2 cellular contexts compared by ENCODE assay signal in the genomic region with DNA sequence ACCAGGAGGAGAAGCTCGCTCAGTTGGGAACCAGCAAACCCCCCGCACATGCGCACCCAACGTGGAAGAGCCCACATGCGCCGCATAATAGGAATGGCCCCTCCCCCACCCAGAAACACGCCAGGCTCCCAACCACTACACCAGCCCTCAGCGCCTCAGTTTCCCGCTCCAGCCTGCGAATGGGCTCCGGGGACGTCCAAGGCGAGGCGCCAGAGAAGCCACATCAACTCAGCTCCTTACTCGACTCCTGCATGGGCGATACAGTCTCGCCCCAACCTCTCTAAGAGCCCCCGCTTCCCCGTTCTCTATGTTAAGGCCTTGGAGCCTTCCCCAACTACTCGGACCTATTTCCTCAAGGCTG.
A peak's percentile ranks its signal among the peaks of the same experiment; 100 is the strongest.
TF ChIP-seq lines count a peak whose summit lies in the region.

No MANE protein-coding gene starts in this region.

TF ChIP-seq in HEK293T, 16 proteins besides CTCF, POLR2A, EP300 and RAD21 (continued from another document):
- no peak for TF ChIP-seq FOXM1 (IDR thresholded peaks at IDR 0.05; ENCODE audit: borderline replicate concordance)
- no peak for TF ChIP-seq SUZ12 (IDR thresholded peaks at IDR 0.05)
- TF ChIP-seq LEF1 (IDR thresholded peaks at IDR 0.05; ENCODE audit: borderline replicate concordance): no peak
- no peak for TF ChIP-seq TARDBP (IDR thresholded peaks at IDR 0.05)
- no peak for TF ChIP-seq FOXA1 (IDR thresholded peaks at IDR 0.05)

TF ChIP-seq in HepG2, 621 proteins besides CTCF, POLR2A, EP300 and RAD21 (continues in another document):
- TF ChIP-seq RCOR2 (CRISPR knock-in tag; IDR thresholded peaks at IDR 0.05): no peak
- no peak for TF ChIP-seq CEBPG (CRISPR knock-in tag; IDR thresholded peaks at IDR 0.05)
- TF ChIP-seq LCORL (IDR thresholded peaks at IDR 0.05): no peak
- TF ChIP-seq LCORL (CRISPR knock-in tag; IDR thresholded peaks at IDR 0.05): no peak
- TF ChIP-seq, protein P1, sequence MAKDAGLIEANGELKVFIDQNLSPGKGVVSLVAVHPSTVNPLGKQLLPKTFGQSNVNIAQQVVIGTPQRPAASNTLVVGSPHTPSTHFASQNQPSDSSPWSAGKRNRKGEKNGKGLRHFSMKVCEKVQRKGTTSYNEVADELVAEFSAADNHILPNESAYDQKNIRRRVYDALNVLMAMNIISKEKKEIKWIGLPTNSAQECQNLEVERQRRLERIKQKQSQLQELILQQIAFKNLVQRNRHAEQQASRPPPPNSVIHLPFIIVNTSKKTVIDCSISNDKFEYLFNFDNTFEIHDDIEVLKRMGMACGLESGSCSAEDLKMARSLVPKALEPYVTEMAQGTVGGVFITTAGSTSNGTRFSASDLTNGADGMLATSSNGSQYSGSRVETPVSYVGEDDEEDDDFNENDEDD (CRISPR knock-in tag; IDR thresholded peaks at IDR 0.05; ENCODE audit: borderline replicate concordance): no peak
- TF ChIP-seq RXRB (CRISPR knock-in tag; IDR thresholded peaks at IDR 0.05; ENCODE audit: borderline replicate concordance): no peak
- no peak for TF ChIP-seq GATAD1 (CRISPR knock-in tag; IDR thresholded peaks at IDR 0.05)
- TF ChIP-seq, protein P2, sequence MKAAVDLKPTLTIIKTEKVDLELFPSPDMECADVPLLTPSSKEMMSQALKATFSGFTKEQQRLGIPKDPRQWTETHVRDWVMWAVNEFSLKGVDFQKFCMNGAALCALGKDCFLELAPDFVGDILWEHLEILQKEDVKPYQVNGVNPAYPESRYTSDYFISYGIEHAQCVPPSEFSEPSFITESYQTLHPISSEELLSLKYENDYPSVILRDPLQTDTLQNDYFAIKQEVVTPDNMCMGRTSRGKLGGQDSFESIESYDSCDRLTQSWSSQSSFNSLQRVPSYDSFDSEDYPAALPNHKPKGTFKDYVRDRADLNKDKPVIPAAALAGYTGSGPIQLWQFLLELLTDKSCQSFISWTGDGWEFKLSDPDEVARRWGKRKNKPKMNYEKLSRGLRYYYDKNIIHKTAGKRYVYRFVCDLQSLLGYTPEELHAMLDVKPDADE (CRISPR knock-in tag; IDR thresholded peaks at IDR 0.05): no peak
- peak; percentile 87 for TF ChIP-seq MYC (CRISPR knock-in tag; IDR thresholded peaks at IDR 0.05; ENCODE audit: borderline replicate concordance)
- no peak; the same call in 1 of the 2 replicates for TF ChIP-seq TEF (CRISPR knock-in tag; IDR thresholded peaks at IDR 0.05)
- TF ChIP-seq, protein P3, sequence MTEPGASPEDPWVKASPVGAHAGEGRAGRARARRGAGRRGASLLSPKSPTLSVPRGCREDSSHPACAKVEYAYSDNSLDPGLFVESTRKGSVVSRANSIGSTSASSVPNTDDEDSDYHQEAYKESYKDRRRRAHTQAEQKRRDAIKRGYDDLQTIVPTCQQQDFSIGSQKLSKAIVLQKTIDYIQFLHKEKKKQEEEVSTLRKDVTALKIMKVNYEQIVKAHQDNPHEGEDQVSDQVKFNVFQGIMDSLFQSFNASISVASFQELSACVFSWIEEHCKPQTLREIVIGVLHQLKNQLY (CRISPR knock-in tag; IDR thresholded peaks at IDR 0.05): no peak
- 0 out of 2 replicates have a peak, but pooled peaks have one; percentile 12 for TF ChIP-seq CREBL2 (CRISPR knock-in tag; IDR thresholded peaks at IDR 0.05; ENCODE audit: borderline replicate concordance)
- peak; percentile 50; the same call in 1 of the 2 replicates for TF ChIP-seq ZNF446 (CRISPR knock-in tag; IDR thresholded peaks at IDR 0.05)
- TF ChIP-seq THAP11 (CRISPR knock-in tag; IDR thresholded peaks at IDR 0.05): no peak
- peak; percentile 31; the same call in 1 of the 2 replicates for TF ChIP-seq JUNB (CRISPR knock-in tag; IDR thresholded peaks at IDR 0.05; ENCODE audit: borderline replicate concordance)
- no peak for TF ChIP-seq NCOA2 (CRISPR knock-in tag; IDR thresholded peaks at IDR 0.05)
- TF ChIP-seq ZNF557 (CRISPR knock-in tag; IDR thresholded peaks at IDR 0.05): 0 out of 2 replicates have a peak, but pooled peaks have one; percentile 9
- TF ChIP-seq, protein P4, sequence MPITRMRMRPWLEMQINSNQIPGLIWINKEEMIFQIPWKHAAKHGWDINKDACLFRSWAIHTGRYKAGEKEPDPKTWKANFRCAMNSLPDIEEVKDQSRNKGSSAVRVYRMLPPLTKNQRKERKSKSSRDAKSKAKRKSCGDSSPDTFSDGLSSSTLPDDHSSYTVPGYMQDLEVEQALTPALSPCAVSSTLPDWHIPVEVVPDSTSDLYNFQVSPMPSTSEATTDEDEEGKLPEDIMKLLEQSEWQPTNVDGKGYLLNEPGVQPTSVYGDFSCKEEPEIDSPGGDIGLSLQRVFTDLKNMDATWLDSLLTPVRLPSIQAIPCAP (CRISPR knock-in tag; IDR thresholded peaks at IDR 0.05; ENCODE audit: low read depth): peak; percentile 19; the same call in 1 of the 2 replicates
- no peak for TF ChIP-seq ZNF484 (CRISPR knock-in tag; IDR thresholded peaks at IDR 0.05; ENCODE audit: borderline replicate concordance, low read depth)
- TF ChIP-seq GTF2F1 (IDR thresholded peaks at IDR 0.05; ENCODE audit: low read length): no peak
- no peak for TF ChIP-seq TOPORS (CRISPR knock-in tag; IDR thresholded peaks at IDR 0.05)
- TF ChIP-seq ZFP36 (IDR thresholded peaks at IDR 0.05; ENCODE audit: borderline replicate concordance, low read depth, low read length, partially characterized antibody): no peak
- TF ChIP-seq NONO (IDR thresholded peaks at IDR 0.05): no peak
- TF ChIP-seq NONO (CRISPR knock-in tag; conservative IDR thresholded peaks at IDR 0.05): no peak
- TF ChIP-seq, protein P5, sequence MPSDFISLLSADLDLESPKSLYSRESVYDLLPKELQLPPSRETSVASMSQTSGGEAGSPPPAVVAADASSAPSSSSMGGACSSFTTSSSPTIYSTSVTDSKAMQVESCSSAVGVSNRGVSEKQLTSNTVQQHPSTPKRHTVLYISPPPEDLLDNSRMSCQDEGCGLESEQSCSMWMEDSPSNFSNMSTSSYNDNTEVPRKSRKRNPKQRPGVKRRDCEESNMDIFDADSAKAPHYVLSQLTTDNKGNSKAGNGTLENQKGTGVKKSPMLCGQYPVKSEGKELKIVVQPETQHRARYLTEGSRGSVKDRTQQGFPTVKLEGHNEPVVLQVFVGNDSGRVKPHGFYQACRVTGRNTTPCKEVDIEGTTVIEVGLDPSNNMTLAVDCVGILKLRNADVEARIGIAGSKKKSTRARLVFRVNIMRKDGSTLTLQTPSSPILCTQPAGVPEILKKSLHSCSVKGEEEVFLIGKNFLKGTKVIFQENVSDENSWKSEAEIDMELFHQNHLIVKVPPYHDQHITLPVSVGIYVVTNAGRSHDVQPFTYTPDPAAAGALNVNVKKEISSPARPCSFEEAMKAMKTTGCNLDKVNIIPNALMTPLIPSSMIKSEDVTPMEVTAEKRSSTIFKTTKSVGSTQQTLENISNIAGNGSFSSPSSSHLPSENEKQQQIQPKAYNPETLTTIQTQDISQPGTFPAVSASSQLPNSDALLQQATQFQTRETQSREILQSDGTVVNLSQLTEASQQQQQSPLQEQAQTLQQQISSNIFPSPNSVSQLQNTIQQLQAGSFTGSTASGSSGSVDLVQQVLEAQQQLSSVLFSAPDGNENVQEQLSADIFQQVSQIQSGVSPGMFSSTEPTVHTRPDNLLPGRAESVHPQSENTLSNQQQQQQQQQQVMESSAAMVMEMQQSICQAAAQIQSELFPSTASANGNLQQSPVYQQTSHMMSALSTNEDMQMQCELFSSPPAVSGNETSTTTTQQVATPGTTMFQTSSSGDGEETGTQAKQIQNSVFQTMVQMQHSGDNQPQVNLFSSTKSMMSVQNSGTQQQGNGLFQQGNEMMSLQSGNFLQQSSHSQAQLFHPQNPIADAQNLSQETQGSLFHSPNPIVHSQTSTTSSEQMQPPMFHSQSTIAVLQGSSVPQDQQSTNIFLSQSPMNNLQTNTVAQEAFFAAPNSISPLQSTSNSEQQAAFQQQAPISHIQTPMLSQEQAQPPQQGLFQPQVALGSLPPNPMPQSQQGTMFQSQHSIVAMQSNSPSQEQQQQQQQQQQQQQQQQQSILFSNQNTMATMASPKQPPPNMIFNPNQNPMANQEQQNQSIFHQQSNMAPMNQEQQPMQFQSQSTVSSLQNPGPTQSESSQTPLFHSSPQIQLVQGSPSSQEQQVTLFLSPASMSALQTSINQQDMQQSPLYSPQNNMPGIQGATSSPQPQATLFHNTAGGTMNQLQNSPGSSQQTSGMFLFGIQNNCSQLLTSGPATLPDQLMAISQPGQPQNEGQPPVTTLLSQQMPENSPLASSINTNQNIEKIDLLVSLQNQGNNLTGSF (CRISPR knock-in tag; IDR thresholded peaks at IDR 0.05): no peak
- no peak for TF ChIP-seq SP5 (CRISPR knock-in tag; IDR thresholded peaks at IDR 0.05; ENCODE audit: borderline replicate concordance, low read depth)
- no peak for TF ChIP-seq ZNF574 (CRISPR knock-in tag; IDR thresholded peaks at IDR 0.05)
- TF ChIP-seq CREM (IDR thresholded peaks at IDR 0.05): no peak
- TF ChIP-seq CREM (CRISPR knock-in tag; IDR thresholded peaks at IDR 0.05): no peak
- TF ChIP-seq SKIL (CRISPR knock-in tag; IDR thresholded peaks at IDR 0.05; ENCODE audit: borderline replicate concordance): no peak
- no peak for TF ChIP-seq REXO4 (CRISPR knock-in tag; IDR thresholded peaks at IDR 0.05; ENCODE audit: borderline replicate concordance)
- no peak for TF ChIP-seq ZNF260 (CRISPR knock-in tag; IDR thresholded peaks at IDR 0.05; ENCODE audit: borderline replicate concordance, low read depth)
- TF ChIP-seq, protein P6, sequence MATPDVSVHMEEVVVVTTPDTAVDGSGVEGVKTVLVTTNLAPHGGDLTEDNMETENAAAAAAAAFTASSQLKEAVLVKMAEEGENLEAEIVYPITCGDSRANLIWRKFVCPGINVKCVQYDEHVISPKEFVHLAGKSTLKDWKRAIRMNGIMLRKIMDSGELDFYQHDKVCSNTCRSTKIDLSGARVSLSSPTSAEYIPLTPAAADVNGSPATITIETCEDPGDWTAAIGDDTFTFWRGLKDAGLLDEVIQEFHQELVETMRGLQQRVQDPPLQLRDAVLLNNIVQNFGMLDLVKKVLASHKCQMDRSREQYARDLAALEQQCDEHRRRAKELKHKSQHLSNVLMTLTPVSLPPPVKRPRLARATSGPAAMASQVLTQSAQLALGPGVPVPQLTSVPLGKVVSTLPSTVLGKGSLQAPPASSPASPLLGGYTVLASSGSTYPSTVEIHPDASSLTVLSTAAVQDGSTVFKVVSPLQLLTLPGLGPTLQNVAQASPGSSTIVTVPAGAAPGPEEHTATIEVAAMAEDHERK (CRISPR knock-in tag; IDR thresholded peaks at IDR 0.05; ENCODE audit: low read depth): no peak
- TF ChIP-seq FOXJ3 (CRISPR knock-in tag; IDR thresholded peaks at IDR 0.05; ENCODE audit: borderline replicate concordance): no peak
- TF ChIP-seq FOXA1 (IDR thresholded peaks at IDR 0.05): no peak
- no peak for TF ChIP-seq FOXA1 (CRISPR knock-in tag; IDR thresholded peaks at IDR 0.05)
- no peak for TF ChIP-seq ZNF766 (CRISPR knock-in tag; IDR thresholded peaks at IDR 0.05; ENCODE audit: borderline replicate concordance)
- TF ChIP-seq ZNF12 (CRISPR knock-in tag; IDR thresholded peaks at IDR 0.05): no peak
- no peak for TF ChIP-seq ELF4 (CRISPR knock-in tag; IDR thresholded peaks at IDR 0.05; ENCODE audit: borderline replicate concordance)
- no peak; the same call in 1 of the 2 replicates for TF ChIP-seq RFXAP (CRISPR knock-in tag; IDR thresholded peaks at IDR 0.05; ENCODE audit: borderline replicate concordance)
